In genomic region chr12:7638764-7639570, GRCh38 we compare ENCODE assay signal across 8 cellular contexts. TPM values are rescaled to one million over a fixed set of nuclear protein-coding genes. Genes with fewer than 3 reads are reported as not detected.
DNase-seq lines count a peak whose midpoint lies in the region; ATAC-seq and TF ChIP-seq lines count a peak whose summit lies in the region.

No MANE protein-coding gene starts in this region.

- TF ChIP-seq CTCF in liver (IDR thresholded peaks at IDR 0.05; ENCODE audit: low read depth, low read length, missing input control), result peak; percentile 95

- TF ChIP-seq RAD21 in liver (IDR thresholded peaks at IDR 0.05), result peak; percentile 97

- H3K4me3 Mint-ChIP-seq in activated CD4-positive, alpha-beta T cell treated with anti-CD3 and anti-CD28 coated beads, Interleukin-2, amount 10 ng/mL, durations not matched to agents 24 days and 14 days, result peak overlapping the region; percentile 73

- no peaks in the 10 kb centered on the region for H3K27me3 ChIP-seq in liver (ENCODE audit: control insufficient read depth in 4 of 4, insufficient read depth in 4 of 4, low read length in 3 of 4)

- H3K27ac ChIP-seq in liver (ENCODE audit: low read depth in 1 of 2, low read length in 2 of 2), result no peak overlapping the region

- H3K36me3 Mint-ChIP-seq in activated CD4-positive, alpha-beta T cell treated with anti-CD3 and anti-CD28 coated beads, Interleukin-2, amount 10 ng/mL, durations not matched to agents 24 days and 14 days (ENCODE audit: low read depth), result peaks cover 1% of the 10 kb centered on the region

- H3K36me3 ChIP-seq in liver (ENCODE audit: control insufficient read depth in 4 of 4, insufficient read depth in 3 of 4, low read depth in 1 of 4, low read length in 3 of 4), result no peaks in the 10 kb centered on the region

- H3K27ac Mint-ChIP-seq in activated CD4-positive, alpha-beta T cell treated with anti-CD3 and anti-CD28 coated beads, Interleukin-2, amount 10 ng/mL, durations not matched to agents 24 days and 14 days, result peak overlapping the region; percentile 71

- H3K27me3 Mint-ChIP-seq in activated CD4-positive, alpha-beta T cell treated with anti-CD3 and anti-CD28 coated beads, Interleukin-2, amount 10 ng/mL, durations not matched to agents 24 days and 14 days, result peaks cover 19% of the 10 kb centered on the region

- no peak overlapping the region for H3K9ac ChIP-seq in liver (ENCODE audit: low read depth in 1 of 2, low read length in 2 of 2)

- ATAC-seq in Right ventricle myocardium inferior, result peak; percentile 94
- ATAC-seq in HG03354 (IDR thresholded peaks at IDR 0.05; ENCODE audit: poor library complexity, severe bottlenecking, unreplicated experiment), result peak; percentile 94

- 30% methylated on average over 18 of the region's 18 CpGs for WGBS in liver

- H3K4me1 ChIP-seq in liver (ENCODE audit: control insufficient read depth in 4 of 4, insufficient read depth in 4 of 4, low read length in 3 of 4), result no peaks in the 10 kb centered on the region

- H3K4me3 ChIP-seq in liver (ENCODE audit: low read depth in 1 of 3, low read length in 3 of 3), result no peak overlapping the region

- H3K9me3 ChIP-seq in liver (ENCODE audit: control insufficient read depth in 4 of 4, low read length in 3 of 4), result no peaks in the 10 kb centered on the region

- intact Hi-C loops in Right ventricle myocardium inferior (cut with DNase I), result loop anchor here (1.0 kb wide), 1 partner anchor 420 kb away; no protein-coding TSS in a partner anchor
- intact Hi-C loops in cardiac septum (cut with DNase I), result loop anchor here (1.0 kb wide), 1 partner anchor 420 kb away; no protein-coding TSS in a partner anchor
- intact Hi-C loops in activated CD4-positive, alpha-beta T cell treated with anti-CD3 and anti-CD28 coated beads, Interleukin-2, amount 10 ng/mL, durations not matched to agents 24 days and 14 days (cut with micrococcal nuclease), result loop anchor here (1.0 to 5.0 kb wide), 4 partner anchors 51 to 497 kb away; no protein-coding TSS in a partner anchor

- DNase-seq in Right ventricle myocardium inferior (ENCODE audit: missing footprints) (peak; percentile 74), cardiac septum (ENCODE audit: low spot score) (no peak), NCI-H510A treated with DMSO at 0.1 percent for 48 hours (lab: John Stamatoyannopoulos, UW) (peak; percentile 56), dermis blood vessel endothelial cell (peak; percentile 89)
- peak; percentile 94 for DNase-seq in activated CD4-positive, alpha-beta T cell treated with anti-CD3 and anti-CD28 coated beads, Interleukin-2, amount 10 ng/mL, durations not matched to agents 24 days and 14 days
- peak; percentile 56 to 67 for DNase-seq in stimulated activated CD4-positive, alpha-beta T cell treated with anti-CD3 and anti-CD28 coated beads, Interleukin-4, amount 100 ng/mL, for 4 hours

- H3K9me3 Mint-ChIP-seq in activated CD4-positive, alpha-beta T cell treated with anti-CD3 and anti-CD28 coated beads, Interleukin-2, amount 10 ng/mL, durations not matched to agents 24 days and 14 days, result no peaks in the 10 kb centered on the region

- peaks cover 17% of the 10 kb centered on the region for H3K4me1 Mint-ChIP-seq in activated CD4-positive, alpha-beta T cell treated with anti-CD3 and anti-CD28 coated beads, Interleukin-2, amount 10 ng/mL, durations not matched to agents 24 days and 14 days

TF ChIP-seq in liver, 16 proteins besides CTCF, POLR2A, EP300 and RAD21:
- TF ChIP-seq FOXA1 (IDR thresholded peaks at IDR 0.05), result no peak
- TF ChIP-seq NR2F2 (IDR thresholded peaks at IDR 0.05), result no peak
- TF ChIP-seq YY1 (IDR thresholded peaks at IDR 0.05), result no peak
- TF ChIP-seq EGR1 (IDR thresholded peaks at IDR 0.05; ENCODE audit: low read depth in 2 of 2), result no peak
- no peak for TF ChIP-seq JUND (IDR thresholded peaks at IDR 0.05)
- TF ChIP-seq ATF3 (IDR thresholded peaks at IDR 0.05), result no peak
- TF ChIP-seq SP1 (IDR thresholded peaks at IDR 0.05), result no peak
- no peak for TF ChIP-seq RXRA (IDR thresholded peaks at IDR 0.05)
- TF ChIP-seq FOXA2 (IDR thresholded peaks at IDR 0.05), result no peak
- TF ChIP-seq TAF1 (conservative IDR thresholded peaks at IDR 0.05), result no peak
- no peak for TF ChIP-seq ZBTB33 (IDR thresholded peaks at IDR 0.05)
- no peak for TF ChIP-seq HNF4G (IDR thresholded peaks at IDR 0.05)
- TF ChIP-seq MAX (IDR thresholded peaks at IDR 0.05), result no peak
- TF ChIP-seq HNF4A (conservative IDR thresholded peaks at IDR 0.05), result no peak
- no peak for TF ChIP-seq GABPA (IDR thresholded peaks at IDR 0.05 in 1 of 2, conservative IDR thresholded peaks at IDR 0.05 in 1 of 2)

RNA-seq across cellular contexts. Expression of gene APOBEC1, which starts 26.7 kb away (rescaled TPM):
- not detected for total RNA-seq in Right ventricle myocardium inferior
- not detected for total RNA-seq in cardiac septum
- not detected in 2 replicates for total RNA-seq in activated CD4-positive, alpha-beta T cell treated with anti-CD3 and anti-CD28 coated beads, Interleukin-2, amount 10 ng/mL, durations not matched to agents 24 days and 14 days
- not detected in 2 replicates for total RNA-seq in dermis blood vessel endothelial cell
- not detected for total RNA-seq in liver
- not detected for polyA plus RNA-seq in liver

RNA-seq across cellular contexts. Expression of gene GDF3, which starts 56.6 kb away (rescaled TPM):
- total RNA-seq in Right ventricle myocardium inferior (not detected), cardiac septum (0.46 TPM), dermis blood vessel endothelial cell (2.2 and 2.9 TPM in 2 replicates), liver (not detected)
- total RNA-seq in activated CD4-positive, alpha-beta T cell treated with anti-CD3 and anti-CD28 coated beads, Interleukin-2, amount 10 ng/mL, durations not matched to agents 24 days and 14 days, result not detected in 2 replicates
- polyA plus RNA-seq in liver, result not detected
